In genomic region chr2:189057316-189057715, GRCh38 we compare ENCODE assay signal across 1 cellular context.
TF ChIP-seq lines count a peak whose summit lies in the region.

No MANE protein-coding gene starts in this region.

TF ChIP-seq in HepG2, 621 proteins besides CTCF, POLR2A, EP300 and RAD21:
- TF ChIP-seq KIAA2018 (CRISPR knock-in tag; IDR thresholded peaks at IDR 0.05; ENCODE audit: borderline replicate concordance) (no peak), FLYWCH1 (CRISPR knock-in tag; IDR thresholded peaks at IDR 0.05) (no peak), ZFP37 (CRISPR knock-in tag; IDR thresholded peaks at IDR 0.05; ENCODE audit: borderline replicate concordance) (no peak), MAFK (conservative IDR thresholded peaks at IDR 0.05 in 1 of 2, IDR thresholded peaks at IDR 0.05 in 1 of 2; ENCODE audit: low read length in 2 of 2) (peak; percentile 45 to 79; a peak in 2 of 4 replicates), ZNF556 (CRISPR knock-in tag; IDR thresholded peaks at IDR 0.05; ENCODE audit: borderline replicate concordance) (no peak), TRIM22 (IDR thresholded peaks at IDR 0.05) (no peak), PRPF4 (IDR thresholded peaks at IDR 0.05; ENCODE audit: low read depth, low read length, poor library complexity, severe bottlenecking) (no peak), NONO (IDR thresholded peaks at IDR 0.05) (no peak), NONO (CRISPR knock-in tag; conservative IDR thresholded peaks at IDR 0.05) (no peak), PTBP1 (IDR thresholded peaks at IDR 0.05; ENCODE audit: low read depth, low read length, poor library complexity, severe bottlenecking) (no peak), KDM2A (CRISPR knock-in tag; IDR thresholded peaks at IDR 0.05; ENCODE audit: borderline replicate concordance, low read depth) (no peak), MAFF (IDR thresholded peaks at IDR 0.05; ENCODE audit: low read depth, low read length) (peak; percentile 64), PRDM4 (CRISPR knock-in tag; IDR thresholded peaks at IDR 0.05; ENCODE audit: borderline replicate concordance) (no peak)
